In the genomic region with DNA sequence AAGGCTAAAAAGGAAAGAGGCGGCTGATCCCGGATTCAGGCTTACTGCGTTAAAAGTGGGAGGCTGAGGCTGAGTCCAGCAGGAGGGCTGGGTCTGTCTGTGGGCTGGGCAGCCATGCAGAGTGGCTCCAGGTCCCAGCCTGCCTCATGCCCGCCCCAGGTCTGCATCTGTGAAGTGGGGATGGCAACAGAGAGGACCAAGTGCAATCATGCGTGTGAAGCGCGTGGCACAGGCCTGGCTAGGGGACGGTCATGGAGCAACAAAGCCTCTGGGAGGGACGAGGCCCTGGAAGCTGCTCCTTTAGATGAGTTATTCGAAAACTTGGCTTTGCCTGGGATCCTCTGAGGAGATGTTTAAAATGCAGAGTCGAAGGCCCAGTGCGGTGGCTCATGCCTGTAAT, we compare ENCODE assay signal across 9 cellular contexts. TPM values are rescaled to one million over a fixed set of nuclear protein-coding genes. Genes with fewer than 3 reads are reported as not detected.
"Had no signal": no experiment of that assay in that cellular context is flagged by ENCODE, and none has a peak within 500 bp of the region (broad histone marks: within the 10 kb centered on the region; RNA-seq: fewer than 3 reads in every experiment).

No MANE protein-coding gene starts in this region.

- H3K4me3 Mint-ChIP-seq: GM23338, H9 had no signal

- DNase-seq: H9, HCEC 1CT, KBM-7 had no signal

- H3K27ac ChIP-seq: HL-60 had no signal

- H3K27ac Mint-ChIP-seq: GM23338, H9, IgD-negative memory B cell had no signal

- H3K4me3 ChIP-seq: GM23338 had no signal

- H3K36me3 Mint-ChIP-seq: IgD-negative memory B cell had no signal

- H2AFZ ChIP-seq: GM23338 had no signal

- ATAC-seq: GM23338, HepG2 had no signal

- H3K9me3 Mint-ChIP-seq: GM23338, H9 had no signal

- H3K4me2 ChIP-seq: GM23338 had no signal

RNA-seq across cellular contexts. Expression of a gene that starts 30.4 kb away (rescaled TPM):
- total RNA-seq: GM23338, H1, H9, HepG2, HT1080 had no signal
